ENCODE assay signal across 17 cellular contexts in genomic region chr11:130789241-130789640, GRCh38.
DNase-seq lines count a peak whose midpoint lies in the region; TF ChIP-seq lines count a peak whose summit lies in the region.
"Had no signal": no experiment of that assay in that cellular context is flagged by ENCODE, and none has a peak within 500 bp of the region (broad histone marks: within the 10 kb centered on the region; RNA-seq: fewer than 3 reads in every experiment).

No MANE protein-coding gene starts in this region.

- H3K4me1 ChIP-seq in esophagus muscularis mucosa (peaks cover 14 to 22% (median 20%) of the 10 kb centered on the region in 4 donors), endodermal cell (ENCODE audit: control insufficient read depth, insufficient read depth, low read length) (no peaks in the 10 kb centered on the region)
- H3K4me1 ChIP-seq: BLaER1 treated with 17β-estradiol and CSF1 and Interleukin-3, amounts not matched to agents 10 nM and 100 nM; Caco-2 had no signal

- TF ChIP-seq EP300 in esophagus muscularis mucosa (IDR thresholded peaks at IDR 0.05): no peak

- H3K27ac ChIP-seq in esophagus muscularis mucosa (replicated peaks in 1 of 4) (no peak overlapping the region), endodermal cell (ENCODE audit: low read depth, low read length) (no peak overlapping the region)
- H3K27ac ChIP-seq: BLaER1 treated with 17β-estradiol and CSF1 and Interleukin-3, amounts not matched to agents 10 nM and 100 nM; C4-2B had no signal

- no peak for TF ChIP-seq POLR2A in esophagus muscularis mucosa (IDR thresholded peaks at IDR 0.05; ENCODE audit: low read depth)

- peaks cover 12% of the 10 kb centered on the region for H3K9me3 Mint-ChIP-seq in endodermal cell
- H3K9me3 Mint-ChIP-seq: CD4-positive, alpha-beta T cell had no signal

- intact Hi-C loops in esophagus muscularis mucosa (cut with DNase I): no loop called here

- 87% methylated on average over 2 of the region's 2 CpGs for WGBS in esophagus muscularis mucosa
- WGBS in endodermal cell (ENCODE audit: insufficient coverage in 1 of 2, insufficient read length in 1 of 2), 2 experiments: 94 to 100% methylated on average over 1 to 2 of the region's 2 CpGs

- H3K9me3 ChIP-seq in esophagus muscularis mucosa (peaks cover 0 to 11% (median 4%) of the 10 kb centered on the region in 4 donors), endodermal cell (ENCODE audit: control insufficient read depth, low read length) (peaks cover 5% of the 10 kb centered on the region)

- no peak overlapping the region for H3K4me3 ChIP-seq in esophagus muscularis mucosa
- H3K4me3 ChIP-seq in endodermal cell (ENCODE audit: low read length): no peak overlapping the region
- H3K4me3 ChIP-seq: BLaER1 treated with 17β-estradiol and CSF1 and Interleukin-3, amounts not matched to agents 10 nM and 100 nM had no signal

- peaks cover 5% of the 10 kb centered on the region for H3K4me1 Mint-ChIP-seq in endodermal cell
- H3K4me1 Mint-ChIP-seq: B cell had no signal

- DNase-seq in ecto neural progenitor cell (ENCODE audit: low spot score): peak; percentile 16
- peak; percentile 39 for DNase-seq in esophagus muscularis mucosa (ENCODE audit: extremely low spot score)
- no peak for DNase-seq in stimulated activated CD4-positive, alpha-beta T cell treated with anti-CD3 and anti-CD28 coated beads, Interleukin-4, amount 100 ng/mL, for 1 hour
- no peak for DNase-seq in LoVo (ENCODE audit: low spot score)
- no peak for DNase-seq in endodermal cell
- DNase-seq: 8988T; ACHN; AML-193; Caco-2; Calu3; CD4-positive, alpha-beta T cell; CD8-positive, alpha-beta T cell; DMS79 treated with DMSO at 0.1 percent for 48 hours; GF-D8 had no signal

- H3K36me3 Mint-ChIP-seq in endodermal cell (ENCODE audit: low read depth): no peaks in the 10 kb centered on the region
- H3K36me3 Mint-ChIP-seq: CD8-positive, alpha-beta T cell had no signal

- no peak overlapping the region for H3K9ac ChIP-seq in endodermal cell (ENCODE audit: extremely low read depth, low read length, poor library complexity, severe bottlenecking)
- H3K9ac ChIP-seq: BLaER1 treated with 17β-estradiol and CSF1 and Interleukin-3, amounts not matched to agents 10 nM and 100 nM had no signal

- TF ChIP-seq CTCF in esophagus muscularis mucosa (IDR thresholded peaks at IDR 0.05): no peak
- TF ChIP-seq CTCF in endodermal cell (conservative IDR thresholded peaks at IDR 0.05): no peak

- H3K36me3 ChIP-seq in esophagus muscularis mucosa: no peaks in the 10 kb centered on the region
- H3K36me3 ChIP-seq in endodermal cell (ENCODE audit: control insufficient read depth, insufficient read depth, low read length): no peaks in the 10 kb centered on the region
- H3K36me3 ChIP-seq: BLaER1 treated with 17β-estradiol and CSF1 and Interleukin-3, amounts not matched to agents 10 nM and 100 nM had no signal

- H3K27me3 Mint-ChIP-seq in endodermal cell (ENCODE audit: insufficient read depth): peaks cover 26% of the 10 kb centered on the region

- H3K27ac Mint-ChIP-seq in endodermal cell: no peak overlapping the region
- H3K27ac Mint-ChIP-seq: B cell; CD4-positive, alpha-beta T cell; CD8-positive, alpha-beta T cell had no signal

- no peaks in the 10 kb centered on the region for H3K27me3 ChIP-seq in esophagus muscularis mucosa
- H3K27me3 ChIP-seq in endodermal cell (ENCODE audit: control insufficient read depth, insufficient read depth, low read length, poor library complexity, severe bottlenecking): peaks cover 34% of the 10 kb centered on the region
- H3K27me3 ChIP-seq: BLaER1 treated with 17β-estradiol and CSF1 and Interleukin-3, amounts not matched to agents 10 nM and 100 nM had no signal

- no peak overlapping the region for H3K4me3 Mint-ChIP-seq in endodermal cell
- H3K4me3 Mint-ChIP-seq: B cell; CD4-positive, alpha-beta T cell; CD8-positive, alpha-beta T cell had no signal

Comparison
In these comparisons a context has a peak if more than half of its experiments do, and no peak if none do; other contexts are left out.
1. DNase-seq: peak in ecto neural progenitor cell (single experiment) and esophagus muscularis mucosa (single experiment); none in stimulated activated CD4-positive, alpha-beta T cell treated with anti-CD3 and anti-CD28 coated beads, Interleukin-4, amount 100 ng/mL, for 1 hour (single experiment), LoVo (single experiment) and endodermal cell (single experiment).